ENCODE assay signal across 13 cellular contexts in the genomic region with DNA sequence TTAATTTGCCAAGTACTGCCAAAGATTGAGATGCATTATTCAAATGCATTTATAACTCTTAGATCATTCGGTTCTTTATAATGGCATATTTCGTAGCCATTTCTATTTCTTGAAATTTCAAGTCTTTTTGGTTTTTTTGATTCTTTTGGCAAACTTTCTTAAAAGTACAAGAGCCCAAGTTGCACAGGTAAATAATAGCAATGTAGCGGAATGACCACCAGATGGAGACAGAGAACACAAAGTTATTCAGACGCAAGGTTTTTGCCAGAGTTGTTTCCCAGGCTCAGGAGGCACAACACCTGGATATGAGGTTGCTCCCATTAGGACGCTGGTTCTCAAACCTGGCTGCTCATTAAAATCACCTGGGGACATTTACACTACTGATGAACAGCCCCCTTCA. TPM values are rescaled to one million over a fixed set of nuclear protein-coding genes. Genes with fewer than 3 reads are reported as not detected.
A peak's percentile ranks its signal among the peaks of the same experiment; 100 is the strongest.
DNase-seq lines count a peak whose midpoint lies in the region; ATAC-seq, FAIRE-seq and TF ChIP-seq lines count a peak whose summit lies in the region.
"Not testable (repeated sequence)": the region's sequence is repeated elsewhere in the genome, so short reads cannot be mapped to it uniquely, and the experiment has no call there.
"Had no signal": no experiment of that assay in that cellular context is flagged by ENCODE, and none has a peak within 500 bp of the region (broad histone marks: within the 10 kb centered on the region; RNA-seq: fewer than 3 reads in every experiment).

No MANE protein-coding gene starts in this region.

- not testable (repeated sequence) for H3K4me3 ChIP-seq in DND-41 (ENCODE audit: low read depth in 1 of 2, low read length in 2 of 2); body of pancreas; kidney (ENCODE audit: low read length in 2 of 2)

- not testable (repeated sequence) for TF ChIP-seq CTCF in DND-41 (IDR thresholded peaks at IDR 0.05; ENCODE audit: borderline replicate concordance, extremely low read depth, low read length, poor library complexity, severe bottlenecking); activated B cell treated with CpG ODN at 0.5 μM for 24 hours (IDR thresholded peaks at IDR 0.05); foreskin keratinocyte (conservative IDR thresholded peaks at IDR 0.05); kidney (IDR thresholded peaks at IDR 0.05; ENCODE audit: borderline replicate concordance, extremely low read depth, insufficient read depth)
- TF ChIP-seq CTCF in body of pancreas (IDR thresholded peaks at IDR 0.05) (peak in 1 of 7 experiments; percentile 21), nephron progenitor cell (IDR thresholded peaks at IDR 0.05) (peak; percentile 7), type B pancreatic cell (conservative IDR thresholded peaks at IDR 0.05) (peak; percentile 52)

- not testable (repeated sequence) for DNase-seq in DND-41; HTR-8/SVneo (ENCODE audit: insufficient read length, low spot score); activated B cell treated with CpG ODN at 0.5 μM for 24 hours; body of pancreas; foreskin keratinocyte; kidney; nephron progenitor cell; type B pancreatic cell (ENCODE audit: extremely low spot score, unreplicated experiment)

- H3K4me1 Mint-ChIP-seq in activated B cell treated with CpG ODN at 0.5 μM for 24 hours; nephron progenitor cell; type B pancreatic cell (ENCODE audit: unreplicated experiment): not testable (repeated sequence)

- H3K36me3 Mint-ChIP-seq in activated B cell treated with CpG ODN at 0.5 μM for 24 hours (ENCODE audit: low read depth); nephron progenitor cell (ENCODE audit: low read depth); type B pancreatic cell: not testable (repeated sequence)

- not testable (repeated sequence) for H3K4me3 Mint-ChIP-seq in activated B cell treated with CpG ODN at 0.5 μM for 24 hours, nephron progenitor cell, type B pancreatic cell

- not testable (repeated sequence) for H3K9me3 Mint-ChIP-seq in activated B cell treated with CpG ODN at 0.5 μM for 24 hours, nephron progenitor cell, type B pancreatic cell

- WGBS in body of pancreas, 2 donors: 0% methylated on average over 1 to 2 of the region's 5 CpGs

- H3K79me2 ChIP-seq in DND-41 (ENCODE audit: insufficient read depth, low read length): not testable (repeated sequence)

- peak; percentile 97 for FAIRE-seq in HTR-8/SVneo (lab: Jason Lieb, UNC)
- FAIRE-seq in kidney (lab: Jason Lieb, UNC): peak; percentile 97

- not testable (repeated sequence) for H3K9ac ChIP-seq in DND-41 (ENCODE audit: low read depth, low read length); kidney (ENCODE audit: low read length in 2 of 2)

- not testable (repeated sequence) for TF ChIP-seq POLR2A in body of pancreas (IDR thresholded peaks at IDR 0.05)

- not testable (repeated sequence) for H3K36me3 ChIP-seq in DND-41 (ENCODE audit: insufficient read depth, low read length); body of pancreas (replicated peaks in 1 of 2; ENCODE audit: insufficient read depth in 1 of 2, low read depth in 2 of 2); kidney (ENCODE audit: control insufficient read depth in 1 of 2, insufficient read depth in 2 of 2, low read length in 2 of 2)

- POLR2A ChIA-PET in activated B cell treated with CpG ODN at 0.5 μM for 24 hours (lab: Charles Lee): not testable (repeated sequence)

- H4K20me1 ChIP-seq in DND-41 (ENCODE audit: insufficient read depth, low read length): not testable (repeated sequence)

- not testable (repeated sequence) for H3K4me2 ChIP-seq in DND-41 (ENCODE audit: insufficient read depth, low read length)

- H2AFZ ChIP-seq in DND-41 (ENCODE audit: low read depth, low read length): not testable (repeated sequence)

- not testable (repeated sequence) for H3K27ac ChIP-seq in DND-41 (ENCODE audit: low read length); body of pancreas; foreskin keratinocyte; kidney (ENCODE audit: low read depth in 2 of 2, low read length in 2 of 2)

- not testable (repeated sequence) for H3K27ac Mint-ChIP-seq in activated B cell treated with CpG ODN at 0.5 μM for 24 hours, nephron progenitor cell, type B pancreatic cell

- peak; percentile 63; the same call in 2 of the 3 replicates for ATAC-seq in DND-41 (ENCODE audit: insufficient read depth, low read depth)
- peak; percentile 52 for ATAC-seq in activated B cell treated with CpG ODN at 0.5 μM for 24 hours (ENCODE audit: low read depth)
- ATAC-seq in body of pancreas: peak; percentile 72
- peak; percentile 52 for ATAC-seq in foreskin keratinocyte

- intact Hi-C loops in activated B cell treated with CpG ODN at 0.5 μM for 24 hours (cut with micrococcal nuclease); body of pancreas (cut with DNase I); kidney (cut with DNase I): not testable (repeated sequence)

- CTCF ChIA-PET in activated B cell treated with CpG ODN at 0.5 μM for 24 hours (lab: Charles Lee): not testable (repeated sequence)

- not testable (repeated sequence) for H3K27me3 Mint-ChIP-seq in activated B cell treated with CpG ODN at 0.5 μM for 24 hours, type B pancreatic cell
- peaks cover 36% of the 10 kb centered on the region for H3K27me3 Mint-ChIP-seq in nephron progenitor cell (ENCODE audit: low read depth, poor library complexity)

- not testable (repeated sequence) for H3K4me1 ChIP-seq in DND-41 (ENCODE audit: insufficient read depth, low read length); body of pancreas; foreskin keratinocyte; kidney (ENCODE audit: control insufficient read depth in 1 of 2, insufficient read depth in 1 of 2, low read depth in 1 of 2, low read length in 2 of 2)

- not testable (repeated sequence) for H3K9me3 ChIP-seq in DND-41 (ENCODE audit: insufficient read depth, low read length, severe bottlenecking); body of pancreas; kidney (ENCODE audit: control insufficient read depth in 1 of 2, low read length in 2 of 2)

- H3K27me3 ChIP-seq in DND-41 (ENCODE audit: insufficient read depth, low read length, poor library complexity); body of pancreas: not testable (repeated sequence)
- H3K27me3 ChIP-seq in foreskin keratinocyte: peaks cover 10% of the 10 kb centered on the region

RNA-seq across cellular contexts. Expression of a gene that starts 32.9 kb away (rescaled TPM):
- total RNA-seq in activated B cell treated with CpG ODN at 0.5 μM for 24 hours (18.2 and 22.3 TPM in 2 replicates), body of pancreas (1 to 10 TPM; 2.3 to 9.1 TPM), foreskin keratinocyte (14.5 and 20.7 TPM in 2 replicates), kidney (27.6 TPM), type B pancreatic cell (ENCODE audit: low replicate concordance) (25.1 and 28.8 TPM in 2 replicates)
- polyA plus RNA-seq in foreskin keratinocyte (6.3 and 7.2 TPM in 2 replicates), kidney (ENCODE audit: insufficient read depth, low read depth, low replicate concordance) (4.4 TPM)

RNA-seq across cellular contexts. Expression of a gene that starts 38.1 kb away (rescaled TPM):
- total RNA-seq in activated B cell treated with CpG ODN at 0.5 μM for 24 hours: not detected in 2 replicates
- total RNA-seq in body of pancreas: 10 to 100 TPM in 1 of 2 donors, 1 to 10 TPM in 1; 6.2 to 18.8 TPM
- not detected in 2 replicates for total RNA-seq in foreskin keratinocyte
- not detected in 2 replicates for polyA plus RNA-seq in foreskin keratinocyte
- total RNA-seq in kidney: 25.3 TPM
- 102 TPM for polyA plus RNA-seq in kidney (ENCODE audit: insufficient read depth, low read depth, low replicate concordance)
- 11.4 and 21.1 TPM in 2 replicates for total RNA-seq in type B pancreatic cell (ENCODE audit: low replicate concordance)
- total RNA-seq: activated CD4-positive, alpha-beta memory T cell treated with anti-CD3 and anti-CD28 coated beads, Interleukin-2, amount 10 ng/mL, durations not matched to agents 7 days and 5 days; Daoy; mononuclear cell; SJSA1 had no signal
- polyA plus RNA-seq: neural cell had no signal
